Comparison of ENCODE assay signal across 8 cellular contexts in genomic region chr1:149962039-149962647, GRCh38. TPM values are rescaled to one million over a fixed set of nuclear protein-coding genes. Genes with fewer than 3 reads are reported as not detected.
DNase-seq lines count a peak whose midpoint lies in the region; ATAC-seq, FAIRE-seq and TF ChIP-seq lines count a peak whose summit lies in the region.

No MANE protein-coding gene starts in this region.

- peak; percentile 47; the same call in 1 of the 2 replicates for TF ChIP-seq CTCF in GM12875 (IDR thresholded peaks at IDR 0.05; ENCODE audit: borderline replicate concordance, insufficient read depth, low read depth, low read length)
- TF ChIP-seq CTCF in bronchial epithelial cell (IDR thresholded peaks at IDR 0.05; ENCODE audit: insufficient read depth, low read length, severe bottlenecking) = peak; percentile 58
- peak; percentile 57 to 60 (median 58) for TF ChIP-seq CTCF in keratinocyte (optimal IDR thresholded peaks at IDR 0.05 in 1 of 3, IDR thresholded peaks at IDR 0.05 in 1 of 3, conservative IDR thresholded peaks at IDR 0.05 in 1 of 3; ENCODE audit: extremely low read depth in 1 of 3, insufficient read depth in 2 of 3, low read length in 3 of 3)

- H3K4me1 Mint-ChIP-seq in T-cell = peaks cover 14 to 22% (median 21%) of the 10 kb centered on the region in 3 donors

- H3K36me3 ChIP-seq in ACC112 (ENCODE audit: insufficient read depth, low read length) (peaks cover 28% of the 10 kb centered on the region), bronchial epithelial cell (ENCODE audit: control insufficient read depth, insufficient read depth, low read length) (peaks cover 19% of the 10 kb centered on the region), keratinocyte (ENCODE audit: control insufficient read depth in 2 of 2, extremely low read depth in 1 of 2, insufficient read depth in 2 of 2, low read length in 2 of 2) (peaks cover 16 to 26% of the 10 kb centered on the region in 2 experiments)

- H3K4me3 ChIP-seq in ACC112 (ENCODE audit: low read depth, low read length) = no peak overlapping the region
- H3K4me3 ChIP-seq in GM12875 (ENCODE audit: low read depth, low read length) = no peak overlapping the region
- no peak overlapping the region for H3K4me3 ChIP-seq in bronchial epithelial cell (ENCODE audit: low read depth, low read length)
- no peak overlapping the region for H3K4me3 ChIP-seq in keratinocyte (ENCODE audit: control insufficient read depth in 2 of 3, extremely low read depth in 1 of 3, insufficient read depth in 2 of 3, low read depth in 1 of 3, low read length in 3 of 3)

- H3K36me3 Mint-ChIP-seq in T-cell = peaks cover 35% of the 10 kb centered on the region

- H3K4me1 ChIP-seq in ACC112 (ENCODE audit: control insufficient read depth, insufficient read depth, low read length, unreplicated experiment) = peaks cover 11% of the 10 kb centered on the region
- peaks cover 3% of the 10 kb centered on the region for H3K4me1 ChIP-seq in keratinocyte (ENCODE audit: control insufficient read depth, extremely low read depth, insufficient read depth, low read length)

- CTCF ChIA-PET in T-cell (lab: Charles Lee) = interaction anchor here (0.6 to 3.1 kb wide), 13 partner anchors 18 to 228 kb away, joined by 3 to 40 read pairs (median 3); partner anchors contain the start of gene OTUD7B (in 1 of the 2)

- H3K9me1 ChIP-seq in keratinocyte (ENCODE audit: control insufficient read depth, extremely low read depth, insufficient read depth, low read length) = no peaks in the 10 kb centered on the region

- H3K9ac ChIP-seq in keratinocyte (ENCODE audit: control insufficient read depth, extremely low read depth, insufficient read depth, low read length) = no peak overlapping the region

- FAIRE-seq in bronchial epithelial cell (lab: Jason Lieb, UNC) (no peak), keratinocyte (lab: Jason Lieb, UNC) (peak; percentile 9)

- no peaks in the 10 kb centered on the region for H3K9me3 ChIP-seq in keratinocyte (ENCODE audit: control insufficient read depth, low read depth, low read length)

- H3K4me2 ChIP-seq in keratinocyte (ENCODE audit: control insufficient read depth, extremely low read depth, insufficient read depth, low read depth, low read length) = no peak overlapping the region

- H3K27ac ChIP-seq in ACC112 (ENCODE audit: low read depth, low read length) (peak overlapping the region; percentile 58), keratinocyte (ENCODE audit: control insufficient read depth, insufficient read depth, low read length) (peak overlapping the region; percentile 25)

- POLR2A ChIA-PET in T-cell (lab: Charles Lee) = no interaction called here

- H2AFZ ChIP-seq in ACC112 (ENCODE audit: low read length, unreplicated experiment) = peak overlapping the region; percentile 64
- H2AFZ ChIP-seq in keratinocyte (ENCODE audit: control insufficient read depth, low read length) = no peak overlapping the region

- H3K79me2 ChIP-seq in ACC112 (ENCODE audit: control insufficient read depth, insufficient read depth, low read length, unreplicated experiment) = no peaks in the 10 kb centered on the region
- no peaks in the 10 kb centered on the region for H3K79me2 ChIP-seq in keratinocyte (ENCODE audit: control insufficient read depth, insufficient read depth, low read length)

- no peaks in the 10 kb centered on the region for H4K20me1 ChIP-seq in keratinocyte (ENCODE audit: control insufficient read depth, extremely low read depth, insufficient read depth, low read length)

- H3K27ac Mint-ChIP-seq in T-cell = no peak overlapping the region

- no peak overlapping the region for H3K4me3 Mint-ChIP-seq in T-cell

- no peaks in the 10 kb centered on the region for H3K9me3 Mint-ChIP-seq in T-cell

- DNase-seq in NCI-H1694 treated with DMSO at 0.1 percent for 48 hours (lab: John Stamatoyannopoulos, UW) = peak; percentile 84
- DNase-seq in T-cell = peak in 31 of 34 experiments; percentile 5 to 44 (median 19)
- DNase-seq in bronchial epithelial cell (ENCODE audit: low read depth) = peak; percentile 76
- no peak for DNase-seq in keratinocyte (ENCODE audit: low read depth, low spot score)
- DNase-seq in stimulated activated CD4-positive, alpha-beta T cell treated with anti-CD3 and anti-CD28 coated beads, Interleukin-4, amount 100 ng/mL, for 24 hours = peak; percentile 53

- H3K27me3 ChIP-seq in ACC112 (ENCODE audit: insufficient read depth, low read length) = no peaks in the 10 kb centered on the region
- no peaks in the 10 kb centered on the region for H3K27me3 ChIP-seq in bronchial epithelial cell (ENCODE audit: control insufficient read depth, insufficient read depth, low read length)
- H3K27me3 ChIP-seq in keratinocyte (ENCODE audit: control insufficient read depth, extremely low read depth, insufficient read depth, low read length) = no peaks in the 10 kb centered on the region

- H3K27me3 Mint-ChIP-seq in T-cell = no peaks in the 10 kb centered on the region

- dilution Hi-C loops in keratinocyte (cut with MboI; ENCODE audit: extremely low pct_ligation_motif_present, low sequenced_read_pairs) = no loop called here

- ATAC-seq in T-cell (replicated peaks in 1 of 4) = peak; percentile 77 to 82 (median 78)
- no peak for ATAC-seq in GM19452 (IDR thresholded peaks at IDR 0.05; ENCODE audit: unreplicated experiment)

RNA-seq across cellular contexts. Expression of gene MTMR11, which starts 25.5 kb away (rescaled TPM):
- total RNA-seq in T-cell = 1 to 10 TPM in 4 of 5 donors, under 1 TPM in 1; 0.58 to 2.5 (median 1.5) TPM
- total RNA-seq in bronchial epithelial cell = 1.1 and 2.0 TPM in 2 replicates
- 11.8 to 15.6 TPM (median 12.8 TPM) in 3 replicates for polyA plus RNA-seq in keratinocyte
- 1.4 TPM for polyA plus RNA-seq in keratinocyte (2011; ENCODE audit: low read depth)
- 7.1 and 7.8 TPM in 2 replicates for polyA plus RNA-seq in keratinocyte (2011; cell fraction: cytosol; rRNA removed)
- polyA plus RNA-seq in keratinocyte (2011; cell fraction: nucleus; rRNA removed) = 26.5 and 30.7 TPM in 2 replicates
- polyA plus RNA-seq in keratinocyte (2012; ENCODE audit: low replicate concordance) = 4.6 and 7.2 TPM in 2 replicates
- polyA minus RNA-seq in keratinocyte = 16.3 to 21.6 TPM (median 21.5 TPM) in 3 replicates
- polyA minus RNA-seq in keratinocyte (2011; cell fraction: cytosol; rRNA and poly(A)+ RNA removed) = 4.2 TPM
- 9.0 and 14.4 TPM in 2 replicates for polyA minus RNA-seq in keratinocyte (2011; cell fraction: nucleus; rRNA and poly(A)+ RNA removed)

RNA-seq across cellular contexts. Expression of gene SF3B4, which starts 34.5 kb away (rescaled TPM):
- total RNA-seq in T-cell (10 to 100 TPM; 45.3 to 54.6 (median 51.6) TPM), bronchial epithelial cell (7.4 and 10.4 TPM in 2 replicates)
- 16.9 to 59.9 TPM (median 35.4 TPM) in 3 replicates for polyA plus RNA-seq in keratinocyte
- polyA plus RNA-seq in keratinocyte (2011; ENCODE audit: low read depth) = 18.5 TPM
- polyA plus RNA-seq in keratinocyte (2011; cell fraction: cytosol; rRNA removed) = 42.4 and 79.1 TPM in 2 replicates
- 50.5 and 54.5 TPM in 2 replicates for polyA plus RNA-seq in keratinocyte (2011; cell fraction: nucleus; rRNA removed)
- 54.5 and 67.2 TPM in 2 replicates for polyA plus RNA-seq in keratinocyte (2012; ENCODE audit: low replicate concordance)
- 25.1 to 76.6 TPM (median 46.5 TPM) in 3 replicates for polyA minus RNA-seq in keratinocyte
- polyA minus RNA-seq in keratinocyte (2011; cell fraction: cytosol; rRNA and poly(A)+ RNA removed) = 45.7 TPM
- 23.6 and 53.8 TPM in 2 replicates for polyA minus RNA-seq in keratinocyte (2011; cell fraction: nucleus; rRNA and poly(A)+ RNA removed)

RNA-seq across cellular contexts. Expression of gene SV2A, which starts 44.5 kb away (rescaled TPM):
- total RNA-seq in T-cell = 1 to 10 TPM; 3.1 to 4.5 (median 3.9) TPM
- total RNA-seq in bronchial epithelial cell = 0.26 and 1.1 TPM in 2 replicates
- polyA plus RNA-seq in keratinocyte = 0.10 to 0.71 TPM (median 0.28 TPM) in 3 replicates
- 0.06 TPM for polyA plus RNA-seq in keratinocyte (2011; ENCODE audit: low read depth)
- polyA plus RNA-seq in keratinocyte (2011; cell fraction: cytosol; rRNA removed) = 0.10 and 0.14 TPM in 2 replicates
- 0.46 and 0.79 TPM in 2 replicates for polyA plus RNA-seq in keratinocyte (2011; cell fraction: nucleus; rRNA removed)
- polyA plus RNA-seq in keratinocyte (2012; ENCODE audit: low replicate concordance) = 0.11 and 0.63 TPM in 2 replicates
- 0.51 to 2.5 TPM (median 0.56 TPM) in 3 replicates for polyA minus RNA-seq in keratinocyte
- not detected for polyA minus RNA-seq in keratinocyte (2011; cell fraction: cytosol; rRNA and poly(A)+ RNA removed)
- polyA minus RNA-seq in keratinocyte (2011; cell fraction: nucleus; rRNA and poly(A)+ RNA removed) = 0.32 and 0.62 TPM in 2 replicates

RNA-seq across cellular contexts. Expression of gene OTUD7B, which starts 48.4 kb away (rescaled TPM):
- total RNA-seq in T-cell (10 to 100 TPM in 3 of 5 donors, 1 to 10 TPM in 2; 7.8 to 13.7 (median 10.2) TPM), bronchial epithelial cell (15.3 and 19.2 TPM in 2 replicates)
- 6.5 to 8.9 TPM (median 8.7 TPM) in 3 replicates for polyA plus RNA-seq in keratinocyte
- 5.1 TPM for polyA plus RNA-seq in keratinocyte (2011; ENCODE audit: low read depth)
- 6.1 and 7.7 TPM in 2 replicates for polyA plus RNA-seq in keratinocyte (2011; cell fraction: cytosol; rRNA removed)
- 14.6 and 16.0 TPM in 2 replicates for polyA plus RNA-seq in keratinocyte (2011; cell fraction: nucleus; rRNA removed)
- 6.0 and 9.7 TPM in 2 replicates for polyA plus RNA-seq in keratinocyte (2012; ENCODE audit: low replicate concordance)
- 15.9 to 26.0 TPM (median 18.1 TPM) in 3 replicates for polyA minus RNA-seq in keratinocyte
- polyA minus RNA-seq in keratinocyte (2011; cell fraction: cytosol; rRNA and poly(A)+ RNA removed) = 6.5 TPM
- 8.7 and 21.0 TPM in 2 replicates for polyA minus RNA-seq in keratinocyte (2011; cell fraction: nucleus; rRNA and poly(A)+ RNA removed)
